In genomic region chr14:99660794-99661193, GRCh38 we compare ENCODE assay signal across 19 cellular contexts. TPM values are rescaled to one million over a fixed set of nuclear protein-coding genes. Genes with fewer than 3 reads are reported as not detected.
"Had no signal": no experiment of that assay in that cellular context is flagged by ENCODE, and none has a peak within 500 bp of the region (broad histone marks: within the 10 kb centered on the region; RNA-seq: fewer than 3 reads in every experiment).

No MANE protein-coding gene starts in this region.

- H3K27ac ChIP-seq: adrenal gland, left lung, psoas muscle, upper lobe of right lung had no signal

- H3K4me3 ChIP-seq: adrenal gland, left lung, psoas muscle, upper lobe of right lung had no signal

- H3K27ac Mint-ChIP-seq: activated CD4-positive, alpha-beta T cell treated with anti-CD3 and anti-CD28 coated beads, Interleukin-2, amount 10 ng/mL, durations not matched to agents 7 days and 5 days; activated T-helper 17 cell treated with anti-CD3 and anti-CD28 coated beads, Interleukin-2, amount 50 U/mL, for 72 hours; effector memory CD8-positive, alpha-beta T cell; natural killer cell; stimulated activated naive CD8-positive, alpha-beta T cell treated with anti-CD3 and anti-CD28 coated beads, Interleukin-15, Interleukin-2, amounts not matched to agents 100 ng/mL and 50 ng/mL, for 24 hours had no signal

- H3K4me1 ChIP-seq: adrenal gland, left lung, psoas muscle, upper lobe of right lung had no signal

- H3K36me3 Mint-ChIP-seq: natural killer cell had no signal

- H3K9me3 Mint-ChIP-seq: activated CD4-positive, alpha-beta T cell treated with anti-CD3 and anti-CD28 coated beads, Interleukin-2, amount 10 ng/mL, durations not matched to agents 7 days and 5 days; activated T-helper 17 cell treated with anti-CD3 and anti-CD28 coated beads, Interleukin-2, amount 50 U/mL, for 72 hours; effector memory CD8-positive, alpha-beta T cell; natural killer cell; stimulated activated naive CD8-positive, alpha-beta T cell treated with anti-CD3 and anti-CD28 coated beads, Interleukin-15, Interleukin-2, amounts not matched to agents 100 ng/mL and 50 ng/mL, for 24 hours had no signal

- DNase-seq: activated CD4-positive, alpha-beta T cell treated with anti-CD3 and anti-CD28 coated beads, Interleukin-2, amount 10 ng/mL, durations not matched to agents 7 days and 5 days; activated CD4-positive, CD25-positive, alpha-beta regulatory T cell; activated CD8-positive, alpha-beta memory T cell treated with anti-CD3 and anti-CD28 coated beads for 24 hours; activated naive CD4-positive, alpha-beta T cell treated with anti-CD3 and anti-CD28 coated beads, Interleukin-2, amount 50 U/mL, for 16 hours; activated T-cell treated with anti-CD3 and anti-CD28 coated beads for 4 hours; adrenal gland; effector memory CD8-positive, alpha-beta T cell; hypothalamus; islet precursor cell; left lung; natural killer cell; psoas muscle; stimulated activated CD4-positive, alpha-beta T cell treated with anti-CD3 and anti-CD28 coated beads, Interleukin-12 subunit alpha, Interleukin-12 subunit beta, amount 100 ng/mL, for 4 hours; stimulated activated CD4-positive, alpha-beta T cell treated with anti-CD3 and anti-CD28 coated beads, Interleukin-2, amount 100 ng/mL, for 48 hours; stimulated activated CD8-positive, alpha-beta memory T cell treated with anti-CD3 and anti-CD28 coated beads, Interleukin-4, amount 100 ng/mL, for 48 hours; upper lobe of right lung had no signal

- H3K36me3 ChIP-seq: adrenal gland, left lung, upper lobe of right lung had no signal

- H3K4me3 Mint-ChIP-seq: activated CD4-positive, alpha-beta T cell treated with anti-CD3 and anti-CD28 coated beads, Interleukin-2, amount 10 ng/mL, durations not matched to agents 7 days and 5 days; activated T-helper 17 cell treated with anti-CD3 and anti-CD28 coated beads, Interleukin-2, amount 50 U/mL, for 72 hours; natural killer cell; stimulated activated naive CD8-positive, alpha-beta T cell treated with anti-CD3 and anti-CD28 coated beads, Interleukin-15, Interleukin-2, amounts not matched to agents 100 ng/mL and 50 ng/mL, for 24 hours had no signal

- ATAC-seq: activated T-helper 17 cell treated with anti-CD3 and anti-CD28 coated beads, Interleukin-2, amount 50 U/mL, for 72 hours; effector memory CD8-positive, alpha-beta T cell; left lung; natural killer cell; psoas muscle; upper lobe of right lung had no signal

- H3K9me3 ChIP-seq: adrenal gland, left lung, psoas muscle, upper lobe of right lung had no signal

- H3K4me1 Mint-ChIP-seq: activated CD4-positive, alpha-beta T cell treated with anti-CD3 and anti-CD28 coated beads, Interleukin-2, amount 10 ng/mL, durations not matched to agents 7 days and 5 days; activated T-helper 17 cell treated with anti-CD3 and anti-CD28 coated beads, Interleukin-2, amount 50 U/mL, for 72 hours; natural killer cell had no signal

RNA-seq across cellular contexts. Expression of gene HHIPL1, which starts 15.9 kb away (rescaled TPM):
- total RNA-seq: natural killer cell had no signal

RNA-seq across cellular contexts. Expression of gene CYP46A1, which starts 23.3 kb away (rescaled TPM):
- total RNA-seq: T-helper 1 cell treated with Interleukin-12 subunit alpha and Interleukin-12 subunit beta and Interleukin-4 antibody, amounts not matched to agents 30 ng/mL and 1 ng/mL, for 36 hours had no signal
